ENCODE assay signal across 1 cellular context in genomic region chr9:131391504-131391903, GRCh38.
TF ChIP-seq lines count a peak whose summit lies in the region.

No MANE protein-coding gene starts in this region.

TF ChIP-seq in H1, 55 proteins besides CTCF, POLR2A, EP300 and RAD21:
- TF ChIP-seq TEAD4 (IDR thresholded peaks at IDR 0.05; ENCODE audit: low read depth, low read length) (no peak), SAP30 (IDR thresholded peaks at IDR 0.05; ENCODE audit: insufficient read depth, insufficient replicate concordance, low read length) (no peak), SRF (IDR thresholded peaks at IDR 0.05; ENCODE audit: low read depth, low read length) (no peak), RBBP5 (IDR thresholded peaks at IDR 0.05; ENCODE audit: borderline replicate concordance, low read depth, low read length) (no peak), CHD1 (IDR thresholded peaks at IDR 0.05; ENCODE audit: low read depth, low read length) (no peak), RXRA (IDR thresholded peaks at IDR 0.05; ENCODE audit: insufficient read depth, low read depth, low read length) (no peak), HDAC6 (IDR thresholded peaks at IDR 0.05; ENCODE audit: low read depth, low read length) (no peak), KDM5A (IDR thresholded peaks at IDR 0.05; ENCODE audit: low read length) (no peak), CREB1 (IDR thresholded peaks at IDR 0.05) (no peak), MAFK (IDR thresholded peaks at IDR 0.05; ENCODE audit: low read depth, low read length) (no peak), BRCA1 (IDR thresholded peaks at IDR 0.05; ENCODE audit: low read depth, low read length) (no peak), CTBP2 (IDR thresholded peaks at IDR 0.05; ENCODE audit: borderline replicate concordance, insufficient read depth, insufficient read length, low read length) (no peak), ZNF274 (IDR thresholded peaks at IDR 0.05; ENCODE audit: borderline replicate concordance, extremely low read depth, low read length) (no peak), ASH2L (IDR thresholded peaks at IDR 0.05; ENCODE audit: low read length) (no peak), GTF2F1 (IDR thresholded peaks at IDR 0.05; ENCODE audit: borderline replicate concordance, low read depth, low read length) (no peak), KDM1A (IDR thresholded peaks at IDR 0.05; ENCODE audit: borderline replicate concordance, low read length) (no peak), CBX8 (IDR thresholded peaks at IDR 0.05; ENCODE audit: borderline replicate concordance, low read depth, low read length) (no peak), SP2 (IDR thresholded peaks at IDR 0.05; ENCODE audit: low read length) (no peak), JUND (IDR thresholded peaks at IDR 0.05; ENCODE audit: low read length) (no peak)
